In the genomic region with DNA sequence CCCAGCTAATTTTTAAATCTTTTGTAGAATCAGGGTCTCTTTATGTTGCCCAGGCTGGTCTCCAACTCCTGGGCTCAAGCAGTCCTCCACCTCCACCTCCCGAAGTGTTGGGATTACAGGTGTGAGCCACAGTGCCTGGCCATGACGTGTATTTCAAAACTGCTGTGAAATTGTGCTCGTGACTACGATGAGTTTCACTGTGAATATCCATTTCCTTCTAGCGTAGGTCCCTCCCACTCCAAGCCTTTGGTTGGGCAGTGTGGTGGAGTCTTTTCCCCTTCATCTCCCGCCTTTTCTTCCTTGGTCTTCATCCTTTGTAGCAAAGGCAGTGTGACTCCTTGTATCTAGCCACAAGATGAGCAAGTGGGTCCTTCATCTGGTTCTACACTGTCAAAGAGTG, we compare ENCODE assay signal across 21 cellular contexts. TPM values are rescaled to one million over a fixed set of nuclear protein-coding genes. Genes with fewer than 3 reads are reported as not detected.
DNase-seq lines count a peak whose midpoint lies in the region; ATAC-seq lines count a peak whose summit lies in the region.
"Had no signal": no experiment of that assay in that cellular context is flagged by ENCODE, and none has a peak within 500 bp of the region (broad histone marks: within the 10 kb centered on the region; RNA-seq: fewer than 3 reads in every experiment).

No MANE protein-coding gene starts in this region.

- no peaks in the 10 kb centered on the region for H3K9me3 Mint-ChIP-seq in activated naive CD4-positive, alpha-beta T cell treated with anti-CD3 and anti-CD28 coated beads for 36 hours
- no peaks in the 10 kb centered on the region for H3K9me3 Mint-ChIP-seq in T-cell
- H3K9me3 Mint-ChIP-seq in activated CD8-positive, alpha-beta T cell treated with anti-CD3 and anti-CD28 coated beads, Interleukin-2, amount 10 ng/mL, durations not matched to agents 7 days and 5 days (ENCODE audit: insufficient read depth) = no peaks in the 10 kb centered on the region
- H3K9me3 Mint-ChIP-seq in stimulated activated effector memory CD8-positive, alpha-beta T cell treated with anti-CD3 and anti-CD28 coated beads, Interleukin-12 subunit alpha, Interleukin-12 subunit beta, amount 100 ng/mL, for 72 hours = no peaks in the 10 kb centered on the region
- H3K9me3 Mint-ChIP-seq in naive thymus-derived CD8-positive, alpha-beta T cell = no peaks in the 10 kb centered on the region
- H3K9me3 Mint-ChIP-seq: CD8-positive, alpha-beta memory T cell had no signal

- DNase-seq in activated naive CD4-positive, alpha-beta T cell treated with anti-CD3 and anti-CD28 coated beads for 36 hours = peak; percentile 7
- DNase-seq in activated naive CD4-positive, alpha-beta T cell treated with Interleukin-2 at 50 U/mL for 16 hours = no peak
- no peak for DNase-seq in T-cell
- DNase-seq in activated CD8-positive, alpha-beta T cell treated with anti-CD3 and anti-CD28 coated beads, Interleukin-2, amount 10 ng/mL, durations not matched to agents 7 days and 5 days = no peak
- DNase-seq in stimulated activated effector memory CD8-positive, alpha-beta T cell treated with anti-CD3 and anti-CD28 coated beads, Interleukin-12 subunit alpha, Interleukin-12 subunit beta, amount 100 ng/mL, for 72 hours (ENCODE audit: low spot score in 2 of 2) = no peak
- DNase-seq in NCI-H526 treated with DMSO at 0.1 percent for 48 hours (lab: John Stamatoyannopoulos, UW) = no peak
- DNase-seq in naive thymus-derived CD8-positive, alpha-beta T cell = no peak
- DNase-seq: C1 segment of cervical spinal cord; CD8-positive, alpha-beta memory T cell; DMS 273 treated with DMSO at 0.1 percent for 48 hours; DMS79; EL; GDM1; MM.1S; NCI-H2029; NCI-H446 treated with DMSO at 0.1 percent for 48 hours; NCI-H526; RPMI8226; SHP77 had no signal

- POLR2A ChIA-PET in T-cell (lab: Charles Lee) = no interaction called here
- POLR2A ChIA-PET in activated CD8-positive, alpha-beta T cell treated with anti-CD3 and anti-CD28 coated beads, Interleukin-2, amount 10 ng/mL, durations not matched to agents 7 days and 5 days (lab: Charles Lee) = no interaction called here
- POLR2A ChIA-PET in naive thymus-derived CD8-positive, alpha-beta T cell (lab: Charles Lee) = no interaction called here

- no peak for ATAC-seq in T-cell (replicated peaks in 1 of 4)
- ATAC-seq in activated CD8-positive, alpha-beta T cell treated with anti-CD3 and anti-CD28 coated beads, Interleukin-2, amount 10 ng/mL, durations not matched to agents 7 days and 5 days = no peak
- no peak for ATAC-seq in stimulated activated effector memory CD8-positive, alpha-beta T cell treated with anti-CD3 and anti-CD28 coated beads, Interleukin-12 subunit alpha, Interleukin-12 subunit beta, amount 100 ng/mL, for 72 hours
- ATAC-seq in naive thymus-derived CD8-positive, alpha-beta T cell = no peak
- ATAC-seq: GM12878 had no signal

- CTCF ChIA-PET in activated naive CD4-positive, alpha-beta T cell treated with anti-CD3 and anti-CD28 coated beads for 36 hours (lab: Charles Lee) = interaction anchor here (0.7 to 1.1 kb wide), 2 partner anchors 27 to 179 kb away, joined by 3 to 4 read pairs; no protein-coding TSS in a partner anchor
- CTCF ChIA-PET in T-cell (lab: Charles Lee) = no interaction called here
- CTCF ChIA-PET in activated CD8-positive, alpha-beta T cell treated with anti-CD3 and anti-CD28 coated beads, Interleukin-2, amount 10 ng/mL, durations not matched to agents 7 days and 5 days (lab: Charles Lee) = interaction anchor here (1.9 kb wide), 1 partner anchor 208 kb away, joined by 4 read pairs; no protein-coding TSS in a partner anchor

- no peak overlapping the region for H3K4me3 Mint-ChIP-seq in activated naive CD4-positive, alpha-beta T cell treated with anti-CD3 and anti-CD28 coated beads for 36 hours
- no peak overlapping the region for H3K4me3 Mint-ChIP-seq in T-cell
- no peak overlapping the region for H3K4me3 Mint-ChIP-seq in activated CD8-positive, alpha-beta T cell treated with anti-CD3 and anti-CD28 coated beads, Interleukin-2, amount 10 ng/mL, durations not matched to agents 7 days and 5 days
- H3K4me3 Mint-ChIP-seq in stimulated activated effector memory CD8-positive, alpha-beta T cell treated with anti-CD3 and anti-CD28 coated beads, Interleukin-12 subunit alpha, Interleukin-12 subunit beta, amount 100 ng/mL, for 72 hours = no peak overlapping the region
- no peak overlapping the region for H3K4me3 Mint-ChIP-seq in naive thymus-derived CD8-positive, alpha-beta T cell
- H3K4me3 Mint-ChIP-seq: CD8-positive, alpha-beta memory T cell; IgD-negative memory B cell had no signal

- no peaks in the 10 kb centered on the region for H3K27me3 Mint-ChIP-seq in activated naive CD4-positive, alpha-beta T cell treated with anti-CD3 and anti-CD28 coated beads for 36 hours (ENCODE audit: low read depth)
- H3K27me3 Mint-ChIP-seq in T-cell = no peaks in the 10 kb centered on the region
- no peaks in the 10 kb centered on the region for H3K27me3 Mint-ChIP-seq in activated CD8-positive, alpha-beta T cell treated with anti-CD3 and anti-CD28 coated beads, Interleukin-2, amount 10 ng/mL, durations not matched to agents 7 days and 5 days (ENCODE audit: low read depth)
- no peaks in the 10 kb centered on the region for H3K27me3 Mint-ChIP-seq in naive thymus-derived CD8-positive, alpha-beta T cell
- H3K27me3 Mint-ChIP-seq: IgD-negative memory B cell had no signal

- H3K27ac Mint-ChIP-seq in activated naive CD4-positive, alpha-beta T cell treated with anti-CD3 and anti-CD28 coated beads for 36 hours = no peak overlapping the region
- H3K27ac Mint-ChIP-seq in T-cell = peak overlapping the region; percentile 1 to 13
- H3K27ac Mint-ChIP-seq in activated CD8-positive, alpha-beta T cell treated with anti-CD3 and anti-CD28 coated beads, Interleukin-2, amount 10 ng/mL, durations not matched to agents 7 days and 5 days = peak overlapping the region; percentile 24
- H3K27ac Mint-ChIP-seq in stimulated activated effector memory CD8-positive, alpha-beta T cell treated with anti-CD3 and anti-CD28 coated beads, Interleukin-12 subunit alpha, Interleukin-12 subunit beta, amount 100 ng/mL, for 72 hours = peak overlapping the region; percentile 75
- peak overlapping the region in 2 of 10 donors; percentile 27 to 40 for H3K27ac Mint-ChIP-seq in naive thymus-derived CD8-positive, alpha-beta T cell

- peaks cover 18% of the 10 kb centered on the region for H3K36me3 Mint-ChIP-seq in activated naive CD4-positive, alpha-beta T cell treated with anti-CD3 and anti-CD28 coated beads for 36 hours (ENCODE audit: low read depth)
- peaks cover 27% of the 10 kb centered on the region for H3K36me3 Mint-ChIP-seq in T-cell
- H3K36me3 Mint-ChIP-seq in activated CD8-positive, alpha-beta T cell treated with anti-CD3 and anti-CD28 coated beads, Interleukin-2, amount 10 ng/mL, durations not matched to agents 7 days and 5 days (ENCODE audit: low read depth) = peaks cover 43% of the 10 kb centered on the region
- peaks cover 65% of the 10 kb centered on the region for H3K36me3 Mint-ChIP-seq in stimulated activated effector memory CD8-positive, alpha-beta T cell treated with anti-CD3 and anti-CD28 coated beads, Interleukin-12 subunit alpha, Interleukin-12 subunit beta, amount 100 ng/mL, for 72 hours
- H3K36me3 Mint-ChIP-seq in naive thymus-derived CD8-positive, alpha-beta T cell = peaks cover 0 to 49% (median 13%) of the 10 kb centered on the region in 3 donors

- intact Hi-C loops in activated naive CD4-positive, alpha-beta T cell treated with anti-CD3 and anti-CD28 coated beads for 36 hours (cut with micrococcal nuclease) = no loop called here

- peaks cover 6% of the 10 kb centered on the region for H3K4me1 Mint-ChIP-seq in activated naive CD4-positive, alpha-beta T cell treated with anti-CD3 and anti-CD28 coated beads for 36 hours (ENCODE audit: low read depth)
- peaks cover 15 to 17% (median 16%) of the 10 kb centered on the region in 3 donors for H3K4me1 Mint-ChIP-seq in T-cell
- peaks cover 2% of the 10 kb centered on the region for H3K4me1 Mint-ChIP-seq in activated CD8-positive, alpha-beta T cell treated with anti-CD3 and anti-CD28 coated beads, Interleukin-2, amount 10 ng/mL, durations not matched to agents 7 days and 5 days (ENCODE audit: low read depth)
- H3K4me1 Mint-ChIP-seq in stimulated activated effector memory CD8-positive, alpha-beta T cell treated with anti-CD3 and anti-CD28 coated beads, Interleukin-12 subunit alpha, Interleukin-12 subunit beta, amount 100 ng/mL, for 72 hours = peaks cover 21% of the 10 kb centered on the region
- peaks cover 0 to 12% (median 8%) of the 10 kb centered on the region in 4 donors for H3K4me1 Mint-ChIP-seq in naive thymus-derived CD8-positive, alpha-beta T cell
- H3K4me1 Mint-ChIP-seq: IgD-negative memory B cell had no signal

RNA-seq across cellular contexts. Expression of gene CUL1, which starts 56.2 kb away (rescaled TPM):
- total RNA-seq in activated naive CD4-positive, alpha-beta T cell treated with anti-CD3 and anti-CD28 coated beads for 36 hours = 10 to 100 TPM; 59.6 to 62.2 TPM
- 10 to 100 TPM; 42.3 to 53.7 (median 49.9) TPM for total RNA-seq in T-cell
- 10 to 100 TPM; 55.8 to 57.6 TPM for total RNA-seq in activated CD8-positive, alpha-beta T cell treated with anti-CD3 and anti-CD28 coated beads, Interleukin-2, amount 10 ng/mL, durations not matched to agents 7 days and 5 days
- 10 to 100 TPM; 62.8 to 67.7 TPM for total RNA-seq in naive thymus-derived CD8-positive, alpha-beta T cell
- polyA plus RNA-seq in naive thymus-derived CD8-positive, alpha-beta T cell = 10 to 100 TPM; 39.2 to 50.6 (median 39.6) TPM

Comparison
In these comparisons a context has a peak if more than half of its experiments do, and no peak if none do; other contexts are left out.
1. CTCF ChIA-PET loops: an anchor here in activated naive CD4-positive, alpha-beta T cell treated with anti-CD3 and anti-CD28 coated beads for 36 hours (0.7 to 1.1 kb wide) and activated CD8-positive, alpha-beta T cell treated with anti-CD3 and anti-CD28 coated beads, Interleukin-2, amount 10 ng/mL, durations not matched to agents 7 days and 5 days (1.9 kb wide); none called in T-cell.